14 cellular contexts compared by ENCODE assay signal in genomic region chr10:69569144-69569934, GRCh38. TPM values are rescaled to one million over a fixed set of nuclear protein-coding genes. Genes with fewer than 3 reads are reported as not detected.
DNase-seq lines count a peak whose midpoint lies in the region; ATAC-seq and TF ChIP-seq lines count a peak whose summit lies in the region.
"Had no signal": no experiment of that assay in that cellular context is flagged by ENCODE, and none has a peak within 500 bp of the region (broad histone marks: within the 10 kb centered on the region; RNA-seq: fewer than 3 reads in every experiment).

No MANE protein-coding gene starts in this region.

- peaks cover 60% of the 10 kb centered on the region for H3K4me1 ChIP-seq in HUES6 (ENCODE audit: control insufficient read depth, insufficient read depth, low read length)
- H3K4me1 ChIP-seq: BE2C had no signal

- peaks cover 100% of the 10 kb centered on the region for H3K27me3 ChIP-seq in HUES6 (ENCODE audit: control insufficient read depth, insufficient read depth, low read length)

- DNase-seq in progenitor cell of endocrine pancreas (ENCODE audit: low spot score, unreplicated experiment) = no peak
- DNase-seq in KBM-7 = no peak
- DNase-seq: BE2C; CD4-positive, alpha-beta memory T cell; DND-41; NCI-H1048; NCI-H446 treated with DMSO at 0.1 percent for 48 hours; NCI-H748 treated with DMSO at 0.1 percent for 48 hours had no signal

- no peak for TF ChIP-seq CTCF in brain (conservative IDR thresholded peaks at IDR 0.05)
- no peak for TF ChIP-seq CTCF in progenitor cell of endocrine pancreas (IDR thresholded peaks at IDR 0.05; ENCODE audit: unreplicated experiment)

- H3K9me3 ChIP-seq in HUES6 (ENCODE audit: control insufficient read depth, insufficient read depth, low read depth, low read length) = no peaks in the 10 kb centered on the region
- no peaks in the 10 kb centered on the region for H3K9me3 ChIP-seq in iPS-18c (ENCODE audit: control insufficient read depth, insufficient read depth, low read length)
- H3K9me3 ChIP-seq: BE2C had no signal

- H3K4me3 ChIP-seq in HUES6 (ENCODE audit: low read depth, low read length) = peak overlapping the region; percentile 60
- peak overlapping the region; percentile 52 for H3K4me3 ChIP-seq in iPS-18c (ENCODE audit: insufficient read depth, low read depth, low read length)

- ATAC-seq in GM21447 (IDR thresholded peaks at IDR 0.05; ENCODE audit: unreplicated experiment) = no peak
- no peak for ATAC-seq in GM21619 (IDR thresholded peaks at IDR 0.05; ENCODE audit: unreplicated experiment)

- no peaks in the 10 kb centered on the region for H3K36me3 ChIP-seq in HUES6 (ENCODE audit: control insufficient read depth, insufficient read depth, low read length)
- H3K36me3 ChIP-seq: BE2C had no signal

- H3K4me3 Mint-ChIP-seq in brain (peak overlapping the region; percentile 45 to 81 (median 72)), progenitor cell of endocrine pancreas (ENCODE audit: low read depth) (peak overlapping the region; percentile 53)
- H3K4me3 Mint-ChIP-seq: CD4-positive, alpha-beta memory T cell had no signal

- peak overlapping the region; percentile 56 for H3K9ac ChIP-seq in HUES6 (ENCODE audit: low read length)

- H3K27ac Mint-ChIP-seq in brain (no peak overlapping the region), progenitor cell of endocrine pancreas (no peak overlapping the region)
- H3K27ac Mint-ChIP-seq: CD4-positive, alpha-beta memory T cell had no signal

- no peak overlapping the region for H3K27ac ChIP-seq in HUES6 (ENCODE audit: low read depth, low read length)

- in situ Hi-C loops in KBM-7 (cut with MboI; ENCODE audit: low pct_unique_long_range_greater_than_20kb, low sequenced_read_pairs) = no loop called here

- peaks cover 95% of the 10 kb centered on the region for H3K27me3 Mint-ChIP-seq in brain
- H3K27me3 Mint-ChIP-seq in progenitor cell of endocrine pancreas = peaks cover 92% of the 10 kb centered on the region

- peaks cover 0 to 7% (median 0%) of the 10 kb centered on the region in 5 experiments for H3K9me3 Mint-ChIP-seq in brain
- no peaks in the 10 kb centered on the region for H3K9me3 Mint-ChIP-seq in progenitor cell of endocrine pancreas (ENCODE audit: low read depth)

- H3K36me3 Mint-ChIP-seq in brain (no peaks in the 10 kb centered on the region), progenitor cell of endocrine pancreas (ENCODE audit: insufficient read depth) (no peaks in the 10 kb centered on the region)

- H3K4me1 Mint-ChIP-seq in brain (peaks cover 24% of the 10 kb centered on the region), progenitor cell of endocrine pancreas (ENCODE audit: low read depth) (peaks cover 21% of the 10 kb centered on the region)

RNA-seq across cellular contexts. Expression of gene NEUROG3, which starts 3.9 kb away (rescaled TPM):
- polyA plus RNA-seq in brain (ENCODE audit: insufficient read depth, low read depth, low replicate concordance) = not detected
- 7.2 and 7.3 TPM in 2 replicates for total RNA-seq in progenitor cell of endocrine pancreas
- total RNA-seq: CD4-positive, alpha-beta memory T cell had no signal
- polyA plus RNA-seq: AG04450 had no signal
